Comparison of ENCODE assay signal across 15 cellular contexts in genomic region chr17:83090424-83091256, GRCh38. TPM values are rescaled to one million over a fixed set of nuclear protein-coding genes. Genes with fewer than 3 reads are reported as not detected.
A peak's percentile ranks its signal among the peaks of the same experiment; 100 is the strongest.
DNase-seq lines count a peak whose midpoint lies in the region; ATAC-seq and TF ChIP-seq lines count a peak whose summit lies in the region.
"Had no signal": no experiment of that assay in that cellular context is flagged by ENCODE, and none has a peak within 500 bp of the region (broad histone marks: within the 10 kb centered on the region; RNA-seq: fewer than 3 reads in every experiment).

No MANE protein-coding gene starts in this region.

- peaks cover 6% of the 10 kb centered on the region for H3K36me3 ChIP-seq in colonic mucosa
- H3K36me3 ChIP-seq in mucosa of descending colon (ENCODE audit: low read depth) = peaks cover 3% of the 10 kb centered on the region
- peaks cover 32 to 77% (median 48%) of the 10 kb centered on the region in 4 donors for H3K36me3 ChIP-seq in stomach

- H3K36me3 Mint-ChIP-seq in HFFc6 (ENCODE audit: low read depth) = peaks cover 16% of the 10 kb centered on the region; the same call in 1 of the 2 replicates

- no peak for TF ChIP-seq CTCF in HFFc6 (IDR thresholded peaks at IDR 0.05)
- TF ChIP-seq CTCF in colonic mucosa (IDR thresholded peaks at IDR 0.05) = no peak
- TF ChIP-seq CTCF in mucosa of descending colon (IDR thresholded peaks at IDR 0.05) = no peak
- TF ChIP-seq CTCF in stomach (IDR thresholded peaks at IDR 0.05) = no peak

- intact Hi-C loops in colonic mucosa (cut with DNase I) = no loop called here
- intact Hi-C loops in mucosa of descending colon (cut with DNase I, micrococcal nuclease) = no loop called here
- intact Hi-C loops in stomach (cut with DNase I; ENCODE audit: low total_unique reads) = no loop called here

- no peak for DNase-seq in HFFc6
- peak; percentile 50 for DNase-seq in colonic mucosa
- DNase-seq in mucosa of descending colon = peak in 2 of 3 donors; percentile 34 to 69
- no peak for DNase-seq in stomach
- DNase-seq in RPMI8226 = no peak
- DNase-seq in SW 1271 (lab: John Stamatoyannopoulos, UW) = no peak
- DNase-seq: AML-193; effector memory CD4-positive, alpha-beta T cell; NCI-H1092; retina; stimulated activated CD4-positive, alpha-beta T cell treated with anti-CD3 and anti-CD28 coated beads, Interleukin-4, amount 100 ng/mL, for 1 hour had no signal

- peaks cover 11% of the 10 kb centered on the region for H3K4me1 Mint-ChIP-seq in HFFc6 (ENCODE audit: low read depth)

- 39 to 76% (median 51%) methylated on average over 5 to 33 of the region's 33 CpGs for WGBS in stomach, 5 donors

- ATAC-seq in mucosa of descending colon = peak; percentile 28
- ATAC-seq in HG03378 (IDR thresholded peaks at IDR 0.05; ENCODE audit: unreplicated experiment) = no peak
- no peak for ATAC-seq in GM21381 (IDR thresholded peaks at IDR 0.05; ENCODE audit: unreplicated experiment)

- no peaks in the 10 kb centered on the region; the same call in none of the 2 replicates for H3K27me3 Mint-ChIP-seq in HFFc6 (ENCODE audit: insufficient read depth)
- H3K27me3 Mint-ChIP-seq: IgD-negative memory B cell had no signal

- no peaks in the 10 kb centered on the region for H3K9me3 Mint-ChIP-seq in HFFc6
- H3K9me3 Mint-ChIP-seq: IgD-negative memory B cell had no signal

- TF ChIP-seq POLR2A in stomach (IDR thresholded peaks at IDR 0.05) = no peak

- peaks cover 16% of the 10 kb centered on the region for H3K4me1 ChIP-seq in colonic mucosa
- peaks cover 35% of the 10 kb centered on the region for H3K4me1 ChIP-seq in mucosa of descending colon (ENCODE audit: low read depth)
- H3K4me1 ChIP-seq in stomach = peaks cover 39 to 72% (median 56%) of the 10 kb centered on the region in 4 donors

- H3K9ac ChIP-seq in colonic mucosa (ENCODE audit: low read depth in 2 of 2, low read length in 2 of 2) = peak overlapping the region; percentile 70 to 88

- H3K27me3 ChIP-seq in colonic mucosa (no peaks in the 10 kb centered on the region), stomach (no peaks in the 10 kb centered on the region)

- peak overlapping the region; percentile 40; the same call in 1 of the 2 replicates for H3K27ac Mint-ChIP-seq in HFFc6

- H3K9me3 ChIP-seq in colonic mucosa (no peaks in the 10 kb centered on the region), mucosa of descending colon (no peaks in the 10 kb centered on the region), stomach (no peaks in the 10 kb centered on the region)

- H3K27ac ChIP-seq in colonic mucosa (peak overlapping the region; percentile 88), stomach (peak overlapping the region; percentile 82 to 95 (median 88))
- H3K27ac ChIP-seq: foreskin keratinocyte had no signal

- peak overlapping the region; percentile 9 for H3K4me3 ChIP-seq in colonic mucosa
- H3K4me3 ChIP-seq in mucosa of descending colon = no peak overlapping the region
- no peak overlapping the region for H3K4me3 ChIP-seq in stomach

- no peak overlapping the region for H3K4me3 Mint-ChIP-seq in HFFc6

- TF ChIP-seq EP300 in stomach (IDR thresholded peaks at IDR 0.05) = no peak

RNA-seq across cellular contexts. Expression of gene METRNL, which starts 11.2 kb away (rescaled TPM):
- total RNA-seq in HFFc6 (2021; fragmentation: NEBNext Ultra II Directional; extraction: Animal tissue kit (Norgen Biotek cat#: 25700)) = 10 to 100 TPM; 54.4 to 96.7 (median 90.9) TPM
- total RNA-seq in colonic mucosa = 10 to 100 TPM; 84.2 to 87.2 TPM
- 100 to 1,000 TPM in 2 of 3 donors, 10 to 100 TPM in 1; 78.6 to 134 (median 116) TPM for total RNA-seq in mucosa of descending colon
- total RNA-seq in stomach = 100 to 1,000 TPM in 2 of 5 donors, 10 to 100 TPM in 3; 25.7 to 452 (median 55.4) TPM
- 10 to 100 TPM; 29.3 to 49.1 (median 35.9) TPM for polyA plus RNA-seq in stomach

Comparison
In these comparisons a context has a peak if more than half of its experiments do, and no peak if none do; other contexts are left out.
1. DNase-seq: peak in colonic mucosa (single experiment) and mucosa of descending colon (2 of 3); none in HFFc6 (single experiment), stomach (single experiment), RPMI8226 (single experiment) and SW 1271 (0 of 2).